ENCODE assay signal across 8 cellular contexts in the genomic region with DNA sequence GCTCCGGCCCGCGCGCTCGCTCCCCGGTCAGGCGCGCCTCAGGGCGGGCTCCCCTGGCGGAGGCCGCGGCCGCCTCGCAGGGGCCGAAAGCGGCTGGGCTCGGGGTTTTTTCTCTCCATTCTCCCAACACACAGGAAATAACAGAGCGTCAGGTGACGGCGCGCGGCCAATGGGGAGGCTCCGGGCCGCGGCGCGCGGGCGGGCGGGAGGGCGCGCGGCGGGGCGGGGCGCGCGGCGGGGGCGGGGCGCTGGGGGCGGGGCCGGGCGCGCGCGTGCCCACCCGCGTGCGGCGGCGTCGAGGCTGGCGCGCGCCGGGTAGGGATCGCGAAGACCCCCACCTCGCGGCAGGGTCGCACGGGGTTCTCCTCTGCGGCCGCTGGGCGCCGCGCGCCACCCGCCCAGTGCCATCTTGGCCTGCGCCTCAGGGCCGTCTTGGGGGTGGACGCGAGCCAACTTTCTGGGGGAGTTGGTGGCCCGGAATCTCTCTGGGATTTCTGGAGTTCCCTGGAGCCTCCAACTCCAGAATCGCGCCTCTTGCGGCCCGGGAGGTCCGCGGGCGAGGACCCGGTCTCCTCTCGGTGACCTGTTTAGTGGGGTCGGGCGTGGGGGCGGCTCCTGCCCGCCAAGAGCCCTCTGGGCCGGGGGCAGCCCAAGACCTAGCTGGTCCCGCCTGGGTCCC. TPM values are rescaled to one million over a fixed set of nuclear protein-coding genes. Genes with fewer than 3 reads are reported as not detected.
DNase-seq lines count a peak whose midpoint lies in the region; ATAC-seq and TF ChIP-seq lines count a peak whose summit lies in the region.

Gene TCF20, minus strand, starts transcription at position 142 of the 679 bp plus-strand sequence. CDS start 55,348 bp downstream, outside the sequence.

- H3K36me3 ChIP-seq in HUES64 (ENCODE audit: insufficient read depth, low read length), result no peaks in the 10 kb centered on the region

- peak within 1 kb of the TSS; percentile 89 for H3K9ac ChIP-seq in HUES64 (ENCODE audit: low read depth, low read length)

- H3K4me3 Mint-ChIP-seq in Calu3 (ENCODE audit: low read depth, unreplicated experiment), result peak within 1 kb of the TSS; percentile 97
- H3K4me3 Mint-ChIP-seq in nephron, result peak within 1 kb of the TSS; percentile 90 to 99 (median 96)

- BruUV-seq in Calu3 (replicated peaks; lab: Mats Ljungman, UMichigan), result no TSS peak

- H3K9me3 ChIP-seq in HUES64 (ENCODE audit: insufficient read depth, low read depth, low read length), result no peaks in the 10 kb centered on the region

- intact Hi-C loops in Calu3 (cut with micrococcal nuclease; ENCODE audit: unreplicated experiment), result no loop called here

- WGBS in HUES64, result 18% methylated on average over 90 of the region's 90 CpGs

- DNase-seq in Calu3, result peak; percentile 80
- peak; percentile 79 for DNase-seq in RWPE1 (ENCODE audit: low spot score)
- DNase-seq in activated T-helper 9 cell treated with anti-CD3 and anti-CD28 coated beads, Interleukin-2, amount 50 U/mL, for 16 hours (ENCODE audit: low read depth), result peak; percentile 72
- DNase-seq in fibroblast of pulmonary artery (ENCODE audit: low read depth), result peak; percentile 72
- peak; percentile 81 for DNase-seq in stimulated activated naive CD8-positive, alpha-beta T cell treated with anti-CD3 and anti-CD28 coated beads, Interleukin-15, Interleukin-2, amounts not matched to agents 100 U/mL and 50 U/mL, for 24 hours

- TF ChIP-seq CTCF in Calu3 (IDR thresholded peaks at IDR 0.05; ENCODE audit: unreplicated experiment), result no peak
- TF ChIP-seq CTCF in RWPE1 (conservative IDR thresholded peaks at IDR 0.05; ENCODE audit: low read depth), result no peak
- no peak for TF ChIP-seq CTCF in fibroblast of pulmonary artery (IDR thresholded peaks at IDR 0.05; ENCODE audit: low read length, missing control alignments)
- no peak for TF ChIP-seq CTCF in nephron (IDR thresholded peaks at IDR 0.05; ENCODE audit: unreplicated experiment in 3 of 3)

- H3K36me3 Mint-ChIP-seq in Calu3 (ENCODE audit: insufficient read depth, unreplicated experiment), result peaks cover 37% of the 10 kb centered on the region
- H3K36me3 Mint-ChIP-seq in nephron (ENCODE audit: low read depth), result no peaks in the 10 kb centered on the region

- H3K4me3 ChIP-seq in HUES64 (ENCODE audit: low read length) (peak within 1 kb of the TSS; percentile 75), fibroblast of pulmonary artery (replicated peaks; ENCODE audit: low read depth, low read length) (peak within 1 kb of the TSS; percentile 86)

- peak; percentile 48 for ATAC-seq in GM21360 (IDR thresholded peaks at IDR 0.05; ENCODE audit: unreplicated experiment)
- ATAC-seq in stimulated activated naive CD8-positive, alpha-beta T cell treated with anti-CD3 and anti-CD28 coated beads, Interleukin-15, Interleukin-2, amounts not matched to agents 100 U/mL and 50 U/mL, for 24 hours, result peak; percentile 78

- H3K27ac Mint-ChIP-seq in Calu3 (ENCODE audit: unreplicated experiment) (peak within 1 kb of the TSS; percentile 78), nephron (peak within 1 kb of the TSS; percentile 58 to 71 (median 67))

- POLR2A ChIA-PET in RWPE1 (lab: Yijun Ruan, JAX; ENCODE audit: low non-redundant PET), result no interaction called here

- H3K27me3 ChIP-seq in HUES64 (ENCODE audit: insufficient read depth, low read length), result peaks cover 6% of the 10 kb centered on the region

- H3K9me3 Mint-ChIP-seq in Calu3 (ENCODE audit: low read depth, unreplicated experiment), result no peaks in the 10 kb centered on the region
- no peaks in the 10 kb centered on the region for H3K9me3 Mint-ChIP-seq in nephron

- peaks cover 24% of the 10 kb centered on the region for H3K4me1 ChIP-seq in HUES64 (ENCODE audit: insufficient read depth, low read length)

- peaks cover 9% of the 10 kb centered on the region for H3K4me1 Mint-ChIP-seq in Calu3 (ENCODE audit: low read depth, unreplicated experiment)
- peaks cover 22% of the 10 kb centered on the region for H3K4me1 Mint-ChIP-seq in nephron

- H3K27ac ChIP-seq in HUES64 (ENCODE audit: low read depth, low read length) (peak within 1 kb of the TSS; percentile 88), RWPE1 (peak within 1 kb of the TSS; percentile 92)

- CTCF ChIA-PET in Calu3 (lab: Charles Lee) (interaction anchor here (1.3 kb wide), 1 partner anchor 13 kb away, joined by 4 read pairs; no protein-coding TSS in a partner anchor), RWPE1 (lab: Yijun Ruan, JAX) (no interaction called here)

- no peaks in the 10 kb centered on the region for H3K27me3 Mint-ChIP-seq in Calu3 (ENCODE audit: unreplicated experiment)
- peaks cover 19% of the 10 kb centered on the region for H3K27me3 Mint-ChIP-seq in nephron (ENCODE audit: low read depth)

RNA-seq across cellular contexts. Expression of gene TCF20, which starts in this region (rescaled TPM):
- total RNA-seq in Calu3 (2022), result 87.2 and 96.0 TPM in 2 replicates
- 27.1 TPM for polyA plus RNA-seq in HUES64 (2013, experiment 1 of 2)
- 27.9 TPM for polyA plus RNA-seq in HUES64 (2013, experiment 2 of 2)

Comparison
In these comparisons a context has a peak if more than half of its experiments do, and no peak if none do; other contexts are left out.
1. Peak in every context shown above with its lines: DNase-seq, ATAC-seq, H3K4me3 ChIP-seq and H3K27ac ChIP-seq.